1 cellular context compared by ENCODE assay signal in genomic region chr16:89922884-89923639, GRCh38.
TF ChIP-seq lines count a peak whose summit lies in the region.

Gene TUBB3, plus strand, starts transcription at chr16:89923342. Its CDS starts 60 bp downstream, at chr16:89923402.

TF ChIP-seq in HepG2, 621 proteins besides CTCF, POLR2A, EP300 and RAD21 (continued from another document and continues in another):
- no peak for TF ChIP-seq HNF1A (IDR thresholded peaks at IDR 0.05; ENCODE audit: low read depth)
- peak; percentile 11; the same call in 1 of the 2 replicates for TF ChIP-seq HNF1A (CRISPR knock-in tag; IDR thresholded peaks at IDR 0.05; ENCODE audit: borderline replicate concordance)
- no peak for TF ChIP-seq ZNF281 (CRISPR knock-in tag; IDR thresholded peaks at IDR 0.05; ENCODE audit: borderline replicate concordance)
- no peak for TF ChIP-seq ADNP (CRISPR knock-in tag; IDR thresholded peaks at IDR 0.05)
- no peak for TF ChIP-seq PTBP1 (IDR thresholded peaks at IDR 0.05; ENCODE audit: low read depth, low read length, poor library complexity, severe bottlenecking)
- no peak; the same call in 1 of the 2 replicates for TF ChIP-seq ZBED4 (CRISPR knock-in tag; IDR thresholded peaks at IDR 0.05; ENCODE audit: borderline replicate concordance)
- no peak for TF ChIP-seq ZNF816 (CRISPR knock-in tag; IDR thresholded peaks at IDR 0.05; ENCODE audit: borderline replicate concordance)
- TF ChIP-seq THRA (CRISPR knock-in tag; IDR thresholded peaks at IDR 0.05; ENCODE audit: borderline replicate concordance), result no peak
- TF ChIP-seq POLR2AphosphoS2 (IDR thresholded peaks at IDR 0.05; ENCODE audit: low read depth, low read length), result peak; percentile 15; the same call in 1 of the 2 replicates
- TF ChIP-seq HCFC1 (IDR thresholded peaks at IDR 0.05; ENCODE audit: low read depth, low read length), result no peak; the same call in 1 of the 2 replicates
- TF ChIP-seq ELF1 (CRISPR knock-in tag; IDR thresholded peaks at IDR 0.05), result no peak
- TF ChIP-seq ZKSCAN5 (CRISPR knock-in tag; IDR thresholded peaks at IDR 0.05), result no peak
- no peak for TF ChIP-seq KAT7 (CRISPR knock-in tag; IDR thresholded peaks at IDR 0.05; ENCODE audit: borderline replicate concordance)
- TF ChIP-seq ZSCAN5A (CRISPR knock-in tag; IDR thresholded peaks at IDR 0.05; ENCODE audit: borderline replicate concordance), result no peak
- TF ChIP-seq ZSCAN12 (CRISPR knock-in tag; IDR thresholded peaks at IDR 0.05), result no peak; the same call in 1 of the 2 replicates
- no peak for TF ChIP-seq ZNF574 (CRISPR knock-in tag; IDR thresholded peaks at IDR 0.05)
- no peak for TF ChIP-seq MZF1 (CRISPR knock-in tag; IDR thresholded peaks at IDR 0.05; ENCODE audit: borderline replicate concordance)
- TF ChIP-seq THYN1 (CRISPR knock-in tag; IDR thresholded peaks at IDR 0.05; ENCODE audit: borderline replicate concordance, low read depth), result no peak
- TF ChIP-seq KLF11 (CRISPR knock-in tag; IDR thresholded peaks at IDR 0.05), result no peak
- TF ChIP-seq ARNT2 (CRISPR knock-in tag; IDR thresholded peaks at IDR 0.05; ENCODE audit: low read depth), result peak; percentile 92
- TF ChIP-seq FOXO1 (CRISPR knock-in tag; IDR thresholded peaks at IDR 0.05), result no peak
- TF ChIP-seq ZGPAT (CRISPR knock-in tag; IDR thresholded peaks at IDR 0.05), result no peak; the same call in 1 of the 2 replicates
- no peak for TF ChIP-seq MXD4 (CRISPR knock-in tag; IDR thresholded peaks at IDR 0.05)
- TF ChIP-seq ZNF343 (CRISPR knock-in tag; IDR thresholded peaks at IDR 0.05), result no peak
- no peak for TF ChIP-seq KDM1A (CRISPR knock-in tag; IDR thresholded peaks at IDR 0.05)
- no peak for TF ChIP-seq ZNF383 (CRISPR knock-in tag; IDR thresholded peaks at IDR 0.05; ENCODE audit: borderline replicate concordance)
- TF ChIP-seq ZNF17 (CRISPR knock-in tag; IDR thresholded peaks at IDR 0.05), result no peak
- TF ChIP-seq ZNF224 (CRISPR knock-in tag; IDR thresholded peaks at IDR 0.05), result no peak
- TF ChIP-seq ZNF510 (CRISPR knock-in tag; IDR thresholded peaks at IDR 0.05; ENCODE audit: low read depth), result no peak
- TF ChIP-seq ZNF451 (CRISPR knock-in tag; IDR thresholded peaks at IDR 0.05), result peak; percentile 65; the same call in 1 of the 2 replicates
- no peak for TF ChIP-seq TRIM24 (CRISPR knock-in tag; IDR thresholded peaks at IDR 0.05)
- TF ChIP-seq REPIN1 (CRISPR knock-in tag; IDR thresholded peaks at IDR 0.05; ENCODE audit: borderline replicate concordance, low read depth), result no peak
- TF ChIP-seq ZNF850 (CRISPR knock-in tag; conservative IDR thresholded peaks at IDR 0.05), result no peak
- 0 out of 2 replicates have a peak, but pooled peaks have one; percentile 29 for TF ChIP-seq HNF1B (CRISPR knock-in tag; IDR thresholded peaks at IDR 0.05)
- peak; percentile 98 for TF ChIP-seq POLR2G (IDR thresholded peaks at IDR 0.05; ENCODE audit: low read depth, low read length)
- TF ChIP-seq ZNF333 (CRISPR knock-in tag; IDR thresholded peaks at IDR 0.05; ENCODE audit: borderline replicate concordance), result peak; percentile 14; the same call in 1 of the 2 replicates
